Comparison of ENCODE assay signal across 13 cellular contexts in the genomic region with DNA sequence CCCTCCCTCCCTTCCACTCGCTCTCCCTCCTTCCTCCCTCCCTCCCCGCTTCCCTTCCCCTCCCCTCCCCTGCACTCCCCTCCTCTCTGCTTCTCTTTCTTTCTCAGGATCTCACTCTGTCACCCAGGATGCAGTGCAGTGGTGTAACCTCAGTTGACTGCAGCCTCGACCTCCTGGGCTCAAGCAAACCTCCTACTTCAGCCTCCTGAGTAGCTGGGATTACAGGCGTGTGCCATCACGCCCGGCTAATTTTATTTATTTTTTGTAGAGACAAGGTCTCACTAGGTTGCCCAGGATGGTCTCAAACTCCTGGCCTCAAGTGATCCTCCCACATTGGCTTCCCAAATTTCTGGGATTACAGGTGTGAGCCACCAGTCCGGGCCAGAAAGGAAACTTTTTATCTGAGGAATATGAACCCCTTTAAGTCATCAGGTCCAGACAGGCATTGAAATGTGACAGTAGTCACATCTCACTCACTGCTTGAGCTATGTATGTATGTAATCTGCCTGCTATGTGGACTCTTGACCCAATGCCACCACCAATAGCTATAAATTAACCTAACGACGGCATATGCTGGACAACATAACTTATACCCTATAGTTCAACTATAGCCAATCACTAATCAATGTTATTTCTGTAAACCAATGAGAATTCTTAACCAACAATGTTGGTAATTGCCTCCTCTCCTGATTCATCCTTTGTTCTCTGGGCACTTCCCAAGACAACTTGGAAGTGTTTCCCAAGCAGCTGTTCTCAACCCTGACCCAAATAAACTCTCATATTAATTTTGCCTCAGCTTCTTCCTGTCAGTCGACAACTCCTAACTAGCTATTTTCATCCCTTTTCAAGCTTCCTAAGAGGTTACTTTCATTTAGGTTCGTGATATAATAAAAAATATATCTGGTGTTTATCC. TPM values are rescaled to one million over a fixed set of nuclear protein-coding genes. Genes with fewer than 3 reads are reported as not detected.
DNase-seq lines count a peak whose midpoint lies in the region; TF ChIP-seq lines count a peak whose summit lies in the region.
"Had no signal": no experiment of that assay in that cellular context is flagged by ENCODE, and none has a peak within 500 bp of the region (broad histone marks: within the 10 kb centered on the region; RNA-seq: fewer than 3 reads in every experiment).

No MANE protein-coding gene starts in this region.

- peak overlapping the region; percentile 87 for H3K27ac ChIP-seq in HUES64 (ENCODE audit: low read depth, low read length)
- H3K27ac ChIP-seq: BLaER1, cardiac muscle cell, neutrophil, transverse colon had no signal

- H3K9me3 ChIP-seq in HUES64 (ENCODE audit: insufficient read depth, low read depth, low read length) = no peaks in the 10 kb centered on the region
- H3K9me3 ChIP-seq: neutrophil, transverse colon had no signal

- peak; percentile 57 for DNase-seq in AG20443 (ENCODE audit: low spot score)
- peak; percentile 50 for DNase-seq in epithelial cell of proximal tubule (ENCODE audit: low read depth)
- DNase-seq in myocyte (ENCODE audit: low read depth) = peak; percentile 86
- DNase-seq in activated CD4-positive, alpha-beta T cell treated with anti-CD3 and anti-CD28 coated beads for 4 hours = no peak
- DNase-seq in activated naive CD4-positive, alpha-beta T cell treated with anti-CD3 and anti-CD28 coated beads, Interleukin-2, amount 50 U/mL, for 16 hours = no peak
- no peak for DNase-seq in stimulated activated CD4-positive, alpha-beta T cell treated with anti-CD3 and anti-CD28 coated beads, Interleukin-1b, Interleukin-23, amount 100 ng/mL, for 48 hours
- no peak for DNase-seq in ecto neural progenitor cell (ENCODE audit: low spot score)
- DNase-seq: activated T-cell treated with anti-CD3 and anti-CD28 coated beads, Interleukin-2, amount 50 U/mL, for 1 hour; transverse colon had no signal

- H3K4me3 ChIP-seq in HUES64 (ENCODE audit: low read length) (peak overlapping the region; percentile 30), epithelial cell of proximal tubule (ENCODE audit: low read depth, low read length) (peak overlapping the region; percentile 32)
- H3K4me3 ChIP-seq: BLaER1, cardiac muscle cell, transverse colon had no signal

- 60% methylated on average over 11 of the region's 11 CpGs for WGBS in HUES64

- peak overlapping the region; percentile 23; the same call in 1 of the 2 replicates for H3K9ac ChIP-seq in HUES64 (ENCODE audit: low read depth, low read length)
- H3K9ac ChIP-seq: BLaER1 had no signal

- no peak for TF ChIP-seq CTCF in epithelial cell of proximal tubule (conservative IDR thresholded peaks at IDR 0.05; ENCODE audit: low read depth, low read length)

- no peaks in the 10 kb centered on the region for H3K36me3 ChIP-seq in HUES64 (ENCODE audit: insufficient read depth, low read length)
- H3K36me3 ChIP-seq: BLaER1, cardiac muscle cell, neutrophil, transverse colon had no signal

- H3K27me3 ChIP-seq in HUES64 (ENCODE audit: insufficient read depth, low read length) = no peaks in the 10 kb centered on the region
- H3K27me3 ChIP-seq: BLaER1, neutrophil, transverse colon had no signal

- H3K4me1 ChIP-seq in HUES64 (ENCODE audit: insufficient read depth, low read length) = peaks cover 56% of the 10 kb centered on the region

RNA-seq across cellular contexts. Expression of a gene that starts 23.9 kb away (rescaled TPM):
- polyA plus RNA-seq in HUES64 (2013, experiment 1 of 2) = 11.4 TPM
- 13.8 TPM for polyA plus RNA-seq in HUES64 (2013, experiment 2 of 2)
- total RNA-seq in epithelial cell of proximal tubule = 23.7 and 32.4 TPM in 2 replicates
- 19.3 and 33.5 TPM in 2 replicates for total RNA-seq in myocyte
- 10.9 TPM for polyA plus RNA-seq in myocyte (2012)

RNA-seq across cellular contexts. Expression of a gene that starts 37.6 kb away (rescaled TPM):
- 39.0 TPM for polyA plus RNA-seq in HUES64 (2013, experiment 1 of 2)
- polyA plus RNA-seq in HUES64 (2013, experiment 2 of 2) = 34.7 TPM
- 17.4 and 29.6 TPM in 2 replicates for total RNA-seq in epithelial cell of proximal tubule
- 3.8 and 4.3 TPM in 2 replicates for total RNA-seq in myocyte
- polyA plus RNA-seq in myocyte (2012) = 1.6 TPM

Comparison
In these comparisons a context has a peak if more than half of its experiments do, and no peak if none do; other contexts are left out.
1. DNase-seq: peak in AG20443 (single experiment), epithelial cell of proximal tubule (single experiment) and myocyte (single experiment); none in activated CD4-positive, alpha-beta T cell treated with anti-CD3 and anti-CD28 coated beads for 4 hours (0 of 2), activated naive CD4-positive, alpha-beta T cell treated with anti-CD3 and anti-CD28 coated beads, Interleukin-2, amount 50 U/mL, for 16 hours (single experiment), stimulated activated CD4-positive, alpha-beta T cell treated with anti-CD3 and anti-CD28 coated beads, Interleukin-1b, Interleukin-23, amount 100 ng/mL, for 48 hours (single experiment) and ecto neural progenitor cell (single experiment).